Comparison of ENCODE assay signal across 1 cellular context in genomic region chr14:39181026-39181692, GRCh38.
TF ChIP-seq lines count a peak whose summit lies in the region.

No MANE protein-coding gene starts in this region.

TF ChIP-seq in GM23338, 12 proteins besides CTCF, POLR2A, EP300 and RAD21 (continued from another document):
- TF ChIP-seq, protein P1, sequence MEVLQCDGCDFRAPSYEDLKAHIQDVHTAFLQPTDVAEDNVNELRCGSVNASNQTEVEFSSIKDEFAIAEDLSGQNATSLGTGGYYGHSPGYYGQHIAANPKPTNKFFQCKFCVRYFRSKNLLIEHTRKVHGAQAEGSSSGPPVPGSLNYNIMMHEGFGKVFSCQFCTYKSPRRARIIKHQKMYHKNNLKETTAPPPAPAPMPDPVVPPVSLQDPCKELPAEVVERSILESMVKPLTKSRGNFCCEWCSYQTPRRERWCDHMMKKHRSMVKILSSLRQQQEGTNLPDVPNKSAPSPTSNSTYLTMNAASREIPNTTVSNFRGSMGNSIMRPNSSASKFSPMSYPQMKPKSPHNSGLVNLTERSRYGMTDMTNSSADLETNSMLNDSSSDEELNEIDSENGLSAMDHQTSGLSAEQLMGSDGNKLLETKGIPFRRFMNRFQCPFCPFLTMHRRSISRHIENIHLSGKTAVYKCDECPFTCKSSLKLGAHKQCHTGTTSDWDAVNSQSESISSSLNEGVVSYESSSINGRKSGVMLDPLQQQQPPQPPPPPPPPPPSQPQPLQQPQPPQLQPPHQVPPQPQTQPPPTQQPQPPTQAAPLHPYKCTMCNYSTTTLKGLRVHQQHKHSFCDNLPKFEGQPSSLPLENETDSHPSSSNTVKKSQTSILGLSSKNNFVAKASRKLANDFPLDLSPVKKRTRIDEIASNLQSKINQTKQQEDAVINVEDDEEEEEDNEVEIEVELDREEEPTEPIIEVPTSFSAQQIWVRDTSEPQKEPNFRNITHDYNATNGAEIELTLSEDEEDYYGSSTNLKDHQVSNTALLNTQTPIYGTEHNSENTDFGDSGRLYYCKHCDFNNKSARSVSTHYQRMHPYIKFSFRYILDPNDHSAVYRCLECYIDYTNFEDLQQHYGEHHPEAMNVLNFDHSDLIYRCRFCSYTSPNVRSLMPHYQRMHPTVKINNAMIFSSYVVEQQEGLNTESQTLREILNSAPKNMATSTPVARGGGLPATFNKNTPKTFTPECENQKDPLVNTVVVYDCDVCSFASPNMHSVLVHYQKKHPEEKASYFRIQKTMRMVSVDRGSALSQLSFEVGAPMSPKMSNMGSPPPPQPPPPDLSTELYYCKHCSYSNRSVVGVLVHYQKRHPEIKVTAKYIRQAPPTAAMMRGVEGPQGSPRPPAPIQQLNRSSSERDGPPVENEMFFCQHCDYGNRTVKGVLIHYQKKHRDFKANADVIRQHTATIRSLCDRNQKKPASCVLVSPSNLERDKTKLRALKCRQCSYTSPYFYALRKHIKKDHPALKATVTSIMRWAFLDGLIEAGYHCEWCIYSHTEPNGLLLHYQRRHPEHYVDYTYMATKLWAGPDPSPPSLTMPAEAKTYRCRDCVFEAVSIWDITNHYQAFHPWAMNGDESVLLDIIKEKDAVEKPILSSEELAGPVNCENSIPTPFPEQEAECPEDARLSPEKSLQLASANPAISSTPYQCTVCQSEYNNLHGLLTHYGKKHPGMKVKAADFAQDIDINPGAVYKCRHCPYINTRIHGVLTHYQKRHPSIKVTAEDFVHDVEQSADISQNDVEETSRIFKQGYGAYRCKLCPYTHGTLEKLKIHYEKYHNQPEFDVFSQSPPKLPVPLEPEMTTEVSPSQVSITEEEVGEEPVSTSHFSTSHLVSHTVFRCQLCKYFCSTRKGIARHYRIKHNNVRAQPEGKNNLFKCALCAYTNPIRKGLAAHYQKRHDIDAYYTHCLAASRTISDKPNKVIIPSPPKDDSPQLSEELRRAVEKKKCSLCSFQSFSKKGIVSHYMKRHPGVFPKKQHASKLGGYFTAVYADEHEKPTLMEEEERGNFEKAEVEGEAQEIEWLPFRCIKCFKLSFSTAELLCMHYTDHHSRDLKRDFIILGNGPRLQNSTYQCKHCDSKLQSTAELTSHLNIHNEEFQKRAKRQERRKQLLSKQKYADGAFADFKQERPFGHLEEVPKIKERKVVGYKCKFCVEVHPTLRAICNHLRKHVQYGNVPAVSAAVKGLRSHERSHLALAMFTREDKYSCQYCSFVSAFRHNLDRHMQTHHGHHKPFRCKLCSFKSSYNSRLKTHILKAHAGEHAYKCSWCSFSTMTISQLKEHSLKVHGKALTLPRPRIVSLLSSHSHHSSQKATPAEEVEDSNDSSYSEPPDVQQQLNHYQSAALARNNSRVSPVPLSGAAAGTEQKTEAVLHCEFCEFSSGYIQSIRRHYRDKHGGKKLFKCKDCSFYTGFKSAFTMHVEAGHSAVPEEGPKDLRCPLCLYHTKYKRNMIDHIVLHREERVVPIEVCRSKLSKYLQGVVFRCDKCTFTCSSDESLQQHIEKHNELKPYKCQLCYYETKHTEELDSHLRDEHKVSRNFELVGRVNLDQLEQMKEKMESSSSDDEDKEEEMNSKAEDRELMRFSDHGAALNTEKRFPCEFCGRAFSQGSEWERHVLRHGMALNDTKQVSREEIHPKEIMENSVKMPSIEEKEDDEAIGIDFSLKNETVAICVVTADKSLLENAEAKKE (CRISPR knock-in tag; IDR thresholded peaks at IDR 0.05): no peak
- TF ChIP-seq, protein P2, sequence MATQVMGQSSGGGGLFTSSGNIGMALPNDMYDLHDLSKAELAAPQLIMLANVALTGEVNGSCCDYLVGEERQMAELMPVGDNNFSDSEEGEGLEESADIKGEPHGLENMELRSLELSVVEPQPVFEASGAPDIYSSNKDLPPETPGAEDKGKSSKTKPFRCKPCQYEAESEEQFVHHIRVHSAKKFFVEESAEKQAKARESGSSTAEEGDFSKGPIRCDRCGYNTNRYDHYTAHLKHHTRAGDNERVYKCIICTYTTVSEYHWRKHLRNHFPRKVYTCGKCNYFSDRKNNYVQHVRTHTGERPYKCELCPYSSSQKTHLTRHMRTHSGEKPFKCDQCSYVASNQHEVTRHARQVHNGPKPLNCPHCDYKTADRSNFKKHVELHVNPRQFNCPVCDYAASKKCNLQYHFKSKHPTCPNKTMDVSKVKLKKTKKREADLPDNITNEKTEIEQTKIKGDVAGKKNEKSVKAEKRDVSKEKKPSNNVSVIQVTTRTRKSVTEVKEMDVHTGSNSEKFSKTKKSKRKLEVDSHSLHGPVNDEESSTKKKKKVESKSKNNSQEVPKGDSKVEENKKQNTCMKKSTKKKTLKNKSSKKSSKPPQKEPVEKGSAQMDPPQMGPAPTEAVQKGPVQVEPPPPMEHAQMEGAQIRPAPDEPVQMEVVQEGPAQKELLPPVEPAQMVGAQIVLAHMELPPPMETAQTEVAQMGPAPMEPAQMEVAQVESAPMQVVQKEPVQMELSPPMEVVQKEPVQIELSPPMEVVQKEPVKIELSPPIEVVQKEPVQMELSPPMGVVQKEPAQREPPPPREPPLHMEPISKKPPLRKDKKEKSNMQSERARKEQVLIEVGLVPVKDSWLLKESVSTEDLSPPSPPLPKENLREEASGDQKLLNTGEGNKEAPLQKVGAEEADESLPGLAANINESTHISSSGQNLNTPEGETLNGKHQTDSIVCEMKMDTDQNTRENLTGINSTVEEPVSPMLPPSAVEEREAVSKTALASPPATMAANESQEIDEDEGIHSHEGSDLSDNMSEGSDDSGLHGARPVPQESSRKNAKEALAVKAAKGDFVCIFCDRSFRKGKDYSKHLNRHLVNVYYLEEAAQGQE (IDR thresholded peaks at IDR 0.05; ENCODE audit: unreplicated experiment): no peak
- TF ChIP-seq JUNB (IDR thresholded peaks at IDR 0.05; ENCODE audit: unreplicated experiment): no peak
- TF ChIP-seq, protein P3, sequence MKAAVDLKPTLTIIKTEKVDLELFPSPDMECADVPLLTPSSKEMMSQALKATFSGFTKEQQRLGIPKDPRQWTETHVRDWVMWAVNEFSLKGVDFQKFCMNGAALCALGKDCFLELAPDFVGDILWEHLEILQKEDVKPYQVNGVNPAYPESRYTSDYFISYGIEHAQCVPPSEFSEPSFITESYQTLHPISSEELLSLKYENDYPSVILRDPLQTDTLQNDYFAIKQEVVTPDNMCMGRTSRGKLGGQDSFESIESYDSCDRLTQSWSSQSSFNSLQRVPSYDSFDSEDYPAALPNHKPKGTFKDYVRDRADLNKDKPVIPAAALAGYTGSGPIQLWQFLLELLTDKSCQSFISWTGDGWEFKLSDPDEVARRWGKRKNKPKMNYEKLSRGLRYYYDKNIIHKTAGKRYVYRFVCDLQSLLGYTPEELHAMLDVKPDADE (IDR thresholded peaks at IDR 0.05): no peak
